In genomic region chr11:44065851-44066731, GRCh38 we compare ENCODE assay signal across 8 cellular contexts. TPM values are rescaled to one million over a fixed set of nuclear protein-coding genes. Genes with fewer than 3 reads are reported as not detected.
DNase-seq lines count a peak whose midpoint lies in the region; ATAC-seq and TF ChIP-seq lines count a peak whose summit lies in the region.

Gene ACCS, plus strand, starts transcription at chr11:44066270. Its CDS starts 1,358 bp downstream, at chr11:44067628.

- peak within 1 kb of the TSS; percentile 93 for H2AFZ ChIP-seq in neural progenitor cell (replicated peaks)

- no peaks in the 10 kb centered on the region for H3K36me3 Mint-ChIP-seq in neural progenitor cell

- H3F3A ChIP-seq in DOHH2 (ENCODE audit: control insufficient read depth, insufficient read depth) (no peaks in the 10 kb centered on the region), neural progenitor cell (ENCODE audit: low read depth) (peaks cover 31% of the 10 kb centered on the region)

- H3K9me3 Mint-ChIP-seq in neural progenitor cell = peaks cover 2% of the 10 kb centered on the region

- H3K4me3 Mint-ChIP-seq in neural progenitor cell = peak within 1 kb of the TSS; percentile 75

- H3K9me3 ChIP-seq in DOHH2 (ENCODE audit: control insufficient read depth, insufficient read depth, low read length) (no peaks in the 10 kb centered on the region), neural progenitor cell (ENCODE audit: low read depth) (no peaks in the 10 kb centered on the region), stomach smooth muscle (ENCODE audit: control insufficient read depth in 2 of 2, low read length in 2 of 2) (no peaks in the 10 kb centered on the region)

- TF ChIP-seq CTCF in DOHH2 (IDR thresholded peaks at IDR 0.05; ENCODE audit: low read depth, low read length, poor library complexity, severe bottlenecking) (peak; percentile 73), foreskin keratinocyte (conservative IDR thresholded peaks at IDR 0.05) (peak; percentile 88), neural progenitor cell (IDR thresholded peaks at IDR 0.05) (peak; percentile 78)

- H3K4me1 ChIP-seq in DOHH2 (ENCODE audit: control insufficient read depth, low read length) (peaks cover 18% of the 10 kb centered on the region), foreskin keratinocyte (peaks cover 2% of the 10 kb centered on the region), neural progenitor cell (peaks cover 36% of the 10 kb centered on the region), stomach smooth muscle (ENCODE audit: control insufficient read depth, insufficient read depth, low read length) (peaks cover 20% of the 10 kb centered on the region)

- H3K27me3 ChIP-seq in DOHH2 (ENCODE audit: control insufficient read depth, low read length) (no peaks in the 10 kb centered on the region), foreskin keratinocyte (no peaks in the 10 kb centered on the region), neural progenitor cell (peaks cover 15% of the 10 kb centered on the region), stomach smooth muscle (ENCODE audit: control insufficient read depth in 1 of 2, insufficient read depth in 2 of 2, low read length in 2 of 2) (no peaks in the 10 kb centered on the region)

- in situ Hi-C loops in KBM-7 (cut with MboI; ENCODE audit: low pct_unique_long_range_greater_than_20kb, low sequenced_read_pairs) = no loop called here

- H3K79me2 ChIP-seq in DOHH2 (ENCODE audit: control insufficient read depth, low read length) (no peaks in the 10 kb centered on the region), neural progenitor cell (ENCODE audit: low read depth) (no peaks in the 10 kb centered on the region)

- H3K9me2 ChIP-seq in DOHH2 (replicated peaks; ENCODE audit: control insufficient read depth, low read length) = no peaks in the 10 kb centered on the region

- no peak within 1 kb of the TSS for H3K27ac ChIP-seq in DOHH2 (ENCODE audit: low read depth, low read length)
- peak within 1 kb of the TSS; percentile 87 for H3K27ac ChIP-seq in foreskin keratinocyte
- H3K27ac ChIP-seq in neural progenitor cell = peak within 1 kb of the TSS; percentile 53
- peak within 1 kb of the TSS; percentile 92 for H3K27ac ChIP-seq in stomach smooth muscle (ENCODE audit: low read length)

- H4K20me1 ChIP-seq in DOHH2 (ENCODE audit: control insufficient read depth, insufficient read depth, low read depth, low read length) (no peaks in the 10 kb centered on the region), neural progenitor cell (ENCODE audit: low read depth) (no peaks in the 10 kb centered on the region)

- peaks cover 13% of the 10 kb centered on the region for H3K27me3 Mint-ChIP-seq in neural progenitor cell (ENCODE audit: insufficient read depth, low read depth)

- H3K4me3 ChIP-seq in DOHH2 (ENCODE audit: low read length) (peak within 1 kb of the TSS; percentile 71), neural progenitor cell (peak within 1 kb of the TSS; percentile 51), stomach smooth muscle (ENCODE audit: low read length in 2 of 2) (peak within 1 kb of the TSS; percentile 86 to 89)

- H3K4me2 ChIP-seq in DOHH2 (ENCODE audit: low read length) (peak within 1 kb of the TSS; percentile 77), neural progenitor cell (peak within 1 kb of the TSS; percentile 82)

- H3K9ac ChIP-seq in neural progenitor cell = no peak within 1 kb of the TSS
- H3K9ac ChIP-seq in stomach smooth muscle (ENCODE audit: low read length in 2 of 2) = peak within 1 kb of the TSS; percentile 85 to 90

- ATAC-seq in GM21723 (IDR thresholded peaks at IDR 0.05; ENCODE audit: unreplicated experiment) = peak; percentile 98
- ATAC-seq in foreskin keratinocyte = peak; percentile 91

- H3K4me1 Mint-ChIP-seq in neural progenitor cell = peaks cover 29% of the 10 kb centered on the region

- H3K36me3 ChIP-seq in DOHH2 (ENCODE audit: control insufficient read depth, low read length) (no peaks in the 10 kb centered on the region), neural progenitor cell (no peaks in the 10 kb centered on the region), stomach smooth muscle (ENCODE audit: control insufficient read depth in 2 of 2, insufficient read depth in 2 of 2, low read length in 2 of 2) (peaks cover 0 to 8% of the 10 kb centered on the region in 2 donors)

- DNase-seq in KBM-7 = peak; percentile 99
- DNase-seq in SIG-M5 treated with dmso at 0.1 percent for 504 hours (lab: John Stamatoyannopoulos, UW; ENCODE audit: unreplicated experiment) = peak; percentile 85
- DNase-seq in activated naive CD4-positive, alpha-beta T cell (lab: John Stamatoyannopoulos, UW) = peak; percentile 52 to 84 (median 70)
- peak; percentile 64 to 78 for DNase-seq in foreskin keratinocyte
- DNase-seq in neural progenitor cell (ENCODE audit: low spot score) = peak; percentile 89

- no peak within 1 kb of the TSS for H3K27ac Mint-ChIP-seq in neural progenitor cell

RNA-seq across cellular contexts. Expression of gene ACCS, which starts in this region (rescaled TPM):
- 1.8 and 3.6 TPM in 2 replicates for total RNA-seq in foreskin keratinocyte
- polyA plus RNA-seq in foreskin keratinocyte = 1.5 and 2.4 TPM in 2 replicates
- total RNA-seq in neural progenitor cell (ENCODE audit: low replicate concordance) = 7.0 and 10.4 TPM in 2 replicates
